In genomic region chr7:38872202-38872601, GRCh38 we compare ENCODE assay signal across 18 cellular contexts. TPM values are rescaled to one million over a fixed set of nuclear protein-coding genes. Genes with fewer than 3 reads are reported as not detected.
DNase-seq lines count a peak whose midpoint lies in the region; ATAC-seq, FAIRE-seq and TF ChIP-seq lines count a peak whose summit lies in the region.
"Had no signal": no experiment of that assay in that cellular context is flagged by ENCODE, and none has a peak within 500 bp of the region (broad histone marks: within the 10 kb centered on the region; RNA-seq: fewer than 3 reads in every experiment).

No MANE protein-coding gene starts in this region.

- peaks cover 12% of the 10 kb centered on the region for H3K79me2 ChIP-seq in mammary epithelial cell (ENCODE audit: insufficient read depth, low read length)

- H3K9me3 ChIP-seq in mammary epithelial cell (replicated peaks; ENCODE audit: insufficient read depth, low read length), result no peaks in the 10 kb centered on the region
- H3K9me3 ChIP-seq in breast epithelium, result no peaks in the 10 kb centered on the region
- H3K9me3 ChIP-seq in SJCRH30 (replicated peaks), result no peaks in the 10 kb centered on the region
- H3K9me3 ChIP-seq: A549, BLaER1, HAP-1 had no signal

- FAIRE-seq in bronchial epithelial cell (lab: Jason Lieb, UNC) (peak; percentile 18), urothelium cell line (lab: Jason Lieb, UNC) (peak; percentile 74)
- FAIRE-seq: A549, GM12878 had no signal

- H4K20me1 ChIP-seq in mammary epithelial cell (ENCODE audit: insufficient read depth, low read length), result no peaks in the 10 kb centered on the region

- peaks cover 3% of the 10 kb centered on the region for H3K36me3 Mint-ChIP-seq in effector memory CD8-positive, alpha-beta T cell (ENCODE audit: insufficient read depth)

- no peak for TF ChIP-seq POLR2A in breast epithelium (IDR thresholded peaks at IDR 0.05)

- H3K4me1 ChIP-seq in mammary epithelial cell (ENCODE audit: insufficient read depth, low read length), result no peaks in the 10 kb centered on the region
- no peaks in the 10 kb centered on the region for H3K4me1 ChIP-seq in breast epithelium
- H3K4me1 ChIP-seq in SJCRH30, result peaks cover 5% of the 10 kb centered on the region
- H3K4me1 ChIP-seq: A549, HAP-1 had no signal

- no peak for ATAC-seq in HG03280 (IDR thresholded peaks at IDR 0.05; ENCODE audit: unreplicated experiment)
- ATAC-seq in effector memory CD8-positive, alpha-beta T cell (replicated peaks), result no peak
- ATAC-seq: A549, GM12878 had no signal

- H2AFZ ChIP-seq in mammary epithelial cell (ENCODE audit: low read depth, low read length), result no peak overlapping the region

- H3K27ac ChIP-seq in mammary epithelial cell (ENCODE audit: insufficient read depth, low read depth, low read length) (no peak overlapping the region), breast epithelium (no peak overlapping the region), SJCRH30 (no peak overlapping the region)
- H3K27ac ChIP-seq: 22Rv1, A549, BLaER1 had no signal

- no peaks in the 10 kb centered on the region for H3K36me3 ChIP-seq in mammary epithelial cell (ENCODE audit: insufficient read depth, low read length)
- H3K36me3 ChIP-seq in breast epithelium, result peaks cover 7% of the 10 kb centered on the region
- H3K36me3 ChIP-seq in bronchial epithelial cell (ENCODE audit: control insufficient read depth, insufficient read depth, low read length), result peaks cover 5% of the 10 kb centered on the region
- H3K36me3 ChIP-seq in SJCRH30, result peaks cover 4% of the 10 kb centered on the region; the same call in 1 of the 2 replicates

- no peaks in the 10 kb centered on the region for H3K9me3 Mint-ChIP-seq in effector memory CD8-positive, alpha-beta T cell
- H3K9me3 Mint-ChIP-seq: CD14-positive monocyte; CD4-positive, alpha-beta memory T cell had no signal

- H3K27me3 ChIP-seq in mammary epithelial cell (ENCODE audit: insufficient read depth, low read length) (no peaks in the 10 kb centered on the region), breast epithelium (no peaks in the 10 kb centered on the region), bronchial epithelial cell (ENCODE audit: control insufficient read depth, insufficient read depth, low read length) (no peaks in the 10 kb centered on the region), SJCRH30 (no peaks in the 10 kb centered on the region)
- H3K27me3 ChIP-seq: BLaER1 had no signal

- peaks cover 8 to 22% of the 10 kb centered on the region in 2 donors for H3K4me1 Mint-ChIP-seq in effector memory CD8-positive, alpha-beta T cell (ENCODE audit: low read depth in 2 of 2)

- DNase-seq in mammary epithelial cell, result peak; percentile 5
- no peak for DNase-seq in breast epithelium (ENCODE audit: low spot score in 2 of 2)
- peak; percentile 32 for DNase-seq in bronchial epithelial cell (ENCODE audit: low read depth)
- DNase-seq in kidney glomerular epithelial cell (lab: John Stamatoyannopoulos, UW), result peak; percentile 10
- no peak for DNase-seq in urothelium cell line (ENCODE audit: low spot score)
- no peak for DNase-seq in effector memory CD8-positive, alpha-beta T cell
- no peak for DNase-seq in SJCRH30
- DNase-seq: AML-193; CD4-positive, alpha-beta memory T cell; EL; GOT3 had no signal

- in situ Hi-C loops in mammary epithelial cell (cut with MboI; ENCODE audit: low sequenced_read_pairs in 2 of 2), result no loop called here

- H3K4me2 ChIP-seq in mammary epithelial cell (ENCODE audit: insufficient read depth, low read depth, low read length), result no peak overlapping the region
- H3K4me2 ChIP-seq: A549, BLaER1 had no signal

- no peak overlapping the region for H3K4me3 Mint-ChIP-seq in effector memory CD8-positive, alpha-beta T cell
- H3K4me3 Mint-ChIP-seq: CD14-positive monocyte; CD4-positive, alpha-beta memory T cell had no signal

- no TSS peak for BruUV-seq in mammary epithelial cell (replicated peaks; lab: Mats Ljungman, UMichigan)

- no peaks in the 10 kb centered on the region for H3K27me3 Mint-ChIP-seq in effector memory CD8-positive, alpha-beta T cell
- H3K27me3 Mint-ChIP-seq: CD4-positive, alpha-beta memory T cell had no signal

- WGBS in mammary epithelial cell (ENCODE audit: low coverage, missing lambda C conversion rate), result 92% methylated on average over 5 of the region's 5 CpGs

- intact Hi-C loops in mammary epithelial cell (cut with micrococcal nuclease), result no loop called here
- intact Hi-C loops in breast epithelium (cut with DNase I; ENCODE audit: low total_unique reads), result no loop called here

- H3K4me3 ChIP-seq in mammary epithelial cell (replicated peaks in 1 of 3; ENCODE audit: insufficient read depth in 1 of 3, low read depth in 2 of 3, low read length in 3 of 3) (no peak overlapping the region), breast epithelium (no peak overlapping the region), bronchial epithelial cell (ENCODE audit: low read depth, low read length) (no peak overlapping the region), SJCRH30 (no peak overlapping the region)
- H3K4me3 ChIP-seq: A549, BLaER1, GM12878, HAP-1 had no signal

- no peak overlapping the region for H3K9ac ChIP-seq in mammary epithelial cell (ENCODE audit: insufficient read depth, low read length)
- H3K9ac ChIP-seq: BLaER1 had no signal

- no peak overlapping the region for H3K27ac Mint-ChIP-seq in effector memory CD8-positive, alpha-beta T cell

- dilution Hi-C loops in mammary epithelial cell (cut with HindIII; ENCODE audit: low sequenced_read_pairs), result no loop called here

- CTCF ChIA-PET in mammary epithelial cell (lab: Charles Lee; ENCODE audit: low non-redundant PET), result no interaction called here

- TF ChIP-seq CTCF in mammary epithelial cell (conservative IDR thresholded peaks at IDR 0.05 in 1 of 2, IDR thresholded peaks at IDR 0.05 in 1 of 2; ENCODE audit: extremely low read depth in 1 of 2, insufficient read depth in 1 of 2, low read depth in 1 of 2, low read length in 2 of 2) (no peak), breast epithelium (IDR thresholded peaks at IDR 0.05) (no peak), bronchial epithelial cell (IDR thresholded peaks at IDR 0.05; ENCODE audit: insufficient read depth, low read length, severe bottlenecking) (no peak)

RNA-seq across cellular contexts. Expression of gene VPS41, which starts 36.8 kb away (rescaled TPM):
- 10 to 100 TPM; 44.3 to 50.7 TPM for total RNA-seq in mammary epithelial cell
- polyA plus RNA-seq in mammary epithelial cell, result 10.4 TPM
- 97.7 TPM for polyA minus RNA-seq in mammary epithelial cell
- total RNA-seq in breast epithelium, result 10 to 100 TPM; 40.6 to 55.8 (median 45.8) TPM
- total RNA-seq in bronchial epithelial cell, result 32.9 and 34.1 TPM in 2 replicates
- 37.3 and 37.4 TPM in 2 replicates for total RNA-seq in SJCRH30 (2014; rRNA removed; shearing (Covaris generic))

Comparison
In these comparisons a context has a peak if more than half of its experiments do, and no peak if none do; other contexts are left out.
1. DNase-seq: peak in mammary epithelial cell (single experiment), bronchial epithelial cell (single experiment) and kidney glomerular epithelial cell (single experiment); none in breast epithelium (0 of 2), urothelium cell line (single experiment), effector memory CD8-positive, alpha-beta T cell (0 of 3) and SJCRH30 (0 of 2).